ENCODE assay signal across 19 cellular contexts in the genomic region with DNA sequence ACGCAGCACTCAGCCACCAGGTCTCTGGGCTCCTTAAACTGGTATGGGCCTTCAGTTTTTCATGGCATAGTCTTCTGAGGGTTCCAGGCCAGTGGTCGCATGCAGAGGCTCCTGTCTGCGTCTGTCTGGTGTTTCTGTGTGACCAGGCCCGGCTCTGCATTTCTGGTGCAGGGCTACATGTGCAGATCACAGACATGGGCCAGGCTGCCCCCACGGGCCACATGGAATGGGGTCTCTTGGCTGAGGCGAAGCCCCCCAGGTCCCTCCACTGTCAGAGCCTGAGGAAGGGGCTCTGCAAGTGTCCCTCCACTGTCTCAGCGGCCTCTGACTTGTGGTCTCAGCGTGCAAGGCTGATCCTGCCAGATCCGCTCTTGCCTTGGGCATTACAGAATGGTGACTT. TPM values are rescaled to one million over a fixed set of nuclear protein-coding genes. Genes with fewer than 3 reads are reported as not detected.
DNase-seq lines count a peak whose midpoint lies in the region; ATAC-seq, FAIRE-seq and TF ChIP-seq lines count a peak whose summit lies in the region.
"Had no signal": no experiment of that assay in that cellular context is flagged by ENCODE, and none has a peak within 500 bp of the region (broad histone marks: within the 10 kb centered on the region; RNA-seq: fewer than 3 reads in every experiment).

No MANE protein-coding gene starts in this region.

- no peaks in the 10 kb centered on the region for H3K9me3 Mint-ChIP-seq in activated CD4-positive, alpha-beta T cell treated with anti-CD3 and anti-CD28 coated beads, Interleukin-2, amount 10 ng/mL, durations not matched to agents 24 days and 14 days
- peaks cover under 1% of the 10 kb centered on the region for H3K9me3 Mint-ChIP-seq in activated CD4-positive, alpha-beta T cell treated with anti-CD3 and anti-CD28 coated beads, Interleukin-2, amount 10 ng/mL, durations not matched to agents 7 days and 5 days

- WGBS in H1 (ENCODE audit: extremely low coverage in 1 of 2, insufficient coverage in 1 of 2, insufficient read length in 1 of 2, insufficient replicate concordance in 2 of 2, low coverage in 1 of 2, low lambda C conversion rate in 2 of 2, missing lambda C conversion rate in 1 of 2), 2 experiments, result 86% methylated on average over 9 of the region's 9 CpGs; no CpG with 5 or more reads in 1 of the 2 experiments

- H2AFZ ChIP-seq in H1 (ENCODE audit: low read length), result no peak overlapping the region

- H3K27ac Mint-ChIP-seq in activated CD4-positive, alpha-beta T cell treated with anti-CD3 and anti-CD28 coated beads, Interleukin-2, amount 10 ng/mL, durations not matched to agents 24 days and 14 days, result peak overlapping the region; percentile 70
- H3K27ac Mint-ChIP-seq in activated CD4-positive, alpha-beta T cell treated with anti-CD3 and anti-CD28 coated beads, Interleukin-2, amount 10 ng/mL, durations not matched to agents 7 days and 5 days, result no peak overlapping the region

- no peak for TF ChIP-seq CTCF in H1 (IDR thresholded peaks at IDR 0.05; ENCODE audit: control extremely low read depth in 1 of 3, insufficient read depth in 1 of 3, low read depth in 1 of 3, low read length in 3 of 3)
- no peak for TF ChIP-seq CTCF in neutrophil (IDR thresholded peaks at IDR 0.05)

- no peak overlapping the region for H3K18ac ChIP-seq in H1 (ENCODE audit: extremely low read depth, low read length)

- no peak overlapping the region for H2BK20ac ChIP-seq in H1 (ENCODE audit: low read length)

- TF ChIP-seq EP300 in H1 (IDR thresholded peaks at IDR 0.05; ENCODE audit: borderline replicate concordance in 1 of 2, low read depth in 2 of 2, low read length in 2 of 2), result no peak

- FAIRE-seq in H1 (lab: Jason Lieb, UNC), result no peak
- FAIRE-seq: A549 had no signal

- TF ChIP-seq RAD21 in H1 (IDR thresholded peaks at IDR 0.05 in 1 of 2, conservative IDR thresholded peaks at IDR 0.05 in 1 of 2; ENCODE audit: low read depth in 2 of 2, low read length in 2 of 2), result no peak

- DNase-seq in activated CD4-positive, alpha-beta T cell treated with anti-CD3 and anti-CD28 coated beads, Interleukin-2, amount 10 ng/mL, durations not matched to agents 24 days and 14 days, result no peak
- no peak for DNase-seq in activated CD4-positive, alpha-beta T cell treated with anti-CD3 and anti-CD28 coated beads, Interleukin-2, amount 10 ng/mL, durations not matched to agents 7 days and 5 days
- DNase-seq in SK-MEL-5 (ENCODE audit: low read depth, low spot score) (peak; percentile 27), H1 (ENCODE audit: low read depth in 1 of 2, low spot score in 2 of 2) (no peak), SW 1271 (lab: John Stamatoyannopoulos, UW) (no peak), NCI-H1930 (lab: John Stamatoyannopoulos, UW) (no peak)
- DNase-seq: DMS153; glutamatergic neuron; NCI-H187; NCI-H446; NK-92 treated with Interleukin-12 subunit alpha and Interleukin-12 subunit beta, amount 100 ng/mL, for 24 hours; psoas muscle; RPMI8226; stimulated activated CD4-positive, alpha-beta T cell treated with anti-CD3 and anti-CD28 coated beads, Interleukin-12 subunit alpha, Interleukin-12 subunit beta, amount 100 ng/mL, for 4 hours had no signal

- H3K14ac ChIP-seq in H1 (ENCODE audit: insufficient read length), result no peak overlapping the region

- H3K27ac ChIP-seq in H1 (ENCODE audit: low read depth, low read length) (no peak overlapping the region), neutrophil (peak overlapping the region; percentile 9)
- H3K27ac ChIP-seq: A549, cardiac muscle cell, psoas muscle had no signal

- POLR2A ChIA-PET in activated CD4-positive, alpha-beta T cell treated with anti-CD3 and anti-CD28 coated beads, Interleukin-2, amount 10 ng/mL, durations not matched to agents 7 days and 5 days (lab: Charles Lee), result no interaction called here
- POLR2A ChIA-PET in H1 (lab: Charles Lee; ENCODE audit: partially characterized antibody), result no interaction called here

- no peak overlapping the region for H2BK5ac ChIP-seq in H1 (ENCODE audit: low read depth, low read length)

- no peak overlapping the region for H2BK120ac ChIP-seq in H1 (replicated peaks; ENCODE audit: low read depth, low read length)

- H3K27me3 ChIP-seq in H1 (replicated peaks in 1 of 4; ENCODE audit: control insufficient read depth in 3 of 4, extremely low read depth in 1 of 4, insufficient read depth in 3 of 4, low read length in 3 of 4) (no peaks in the 10 kb centered on the region), neutrophil (no peaks in the 10 kb centered on the region)
- H3K27me3 ChIP-seq: cardiac muscle cell had no signal

- in situ Hi-C loops in SK-MEL-5 (cut with HindIII; ENCODE audit: low pct_unique_long_range_greater_than_20kb, low sequenced_read_pairs), result no loop called here

- H4K8ac ChIP-seq in H1 (ENCODE audit: extremely low read depth, insufficient read depth, low read length), result peak overlapping the region; percentile 31; the same call in 1 of the 2 replicates

- H2AK5ac ChIP-seq in H1 (ENCODE audit: low read depth, low read length), result no peak overlapping the region

- peaks cover 52% of the 10 kb centered on the region for H3K36me3 Mint-ChIP-seq in activated CD4-positive, alpha-beta T cell treated with anti-CD3 and anti-CD28 coated beads, Interleukin-2, amount 10 ng/mL, durations not matched to agents 24 days and 14 days (ENCODE audit: low read depth)
- H3K36me3 Mint-ChIP-seq in activated CD4-positive, alpha-beta T cell treated with anti-CD3 and anti-CD28 coated beads, Interleukin-2, amount 10 ng/mL, durations not matched to agents 7 days and 5 days (ENCODE audit: low read depth), result peaks cover 61% of the 10 kb centered on the region

- no peak overlapping the region for H3K9ac ChIP-seq in H1 (replicated peaks in 1 of 4; ENCODE audit: extremely low read depth in 1 of 4, low read depth in 3 of 4, low read length in 3 of 4)

- no peaks in the 10 kb centered on the region for H4K20me1 ChIP-seq in H1 (replicated peaks in 1 of 2; ENCODE audit: control insufficient read depth in 1 of 2, insufficient read depth in 2 of 2, low read length in 2 of 2)

- peaks cover 35% of the 10 kb centered on the region for H3K4me1 Mint-ChIP-seq in activated CD4-positive, alpha-beta T cell treated with anti-CD3 and anti-CD28 coated beads, Interleukin-2, amount 10 ng/mL, durations not matched to agents 24 days and 14 days
- H3K4me1 Mint-ChIP-seq in activated CD4-positive, alpha-beta T cell treated with anti-CD3 and anti-CD28 coated beads, Interleukin-2, amount 10 ng/mL, durations not matched to agents 7 days and 5 days, result peaks cover 36% of the 10 kb centered on the region

- no peak overlapping the region for H3K23ac ChIP-seq in H1 (ENCODE audit: insufficient read length)

- no peak overlapping the region for H3K4me3 Mint-ChIP-seq in activated CD4-positive, alpha-beta T cell treated with anti-CD3 and anti-CD28 coated beads, Interleukin-2, amount 10 ng/mL, durations not matched to agents 24 days and 14 days
- H3K4me3 Mint-ChIP-seq in activated CD4-positive, alpha-beta T cell treated with anti-CD3 and anti-CD28 coated beads, Interleukin-2, amount 10 ng/mL, durations not matched to agents 7 days and 5 days, result no peak overlapping the region
- H3K4me3 Mint-ChIP-seq: CD14-positive monocyte had no signal

- ATAC-seq in HG03280 (IDR thresholded peaks at IDR 0.05; ENCODE audit: unreplicated experiment), result no peak
- ATAC-seq: A549, psoas muscle had no signal

- H4K91ac ChIP-seq in H1 (replicated peaks; ENCODE audit: insufficient read length, low read length), result no peak overlapping the region

- no peaks in the 10 kb centered on the region for H3K23me2 ChIP-seq in H1 (ENCODE audit: low read depth, low read length)

- TF ChIP-seq POLR2A in H1 (IDR thresholded peaks at IDR 0.05; ENCODE audit: control extremely low read depth in 1 of 2, low read depth in 2 of 2, low read length in 2 of 2), result no peak

- no peaks in the 10 kb centered on the region for H3K79me1 ChIP-seq in H1 (ENCODE audit: low read depth, low read length)

- H3K79me2 ChIP-seq in H1 (ENCODE audit: control insufficient read depth in 1 of 2, insufficient read depth in 2 of 2, low read length in 2 of 2), result no peaks in the 10 kb centered on the region

- no peaks in the 10 kb centered on the region; a peak in 1 of 7 replicates for H3K4me1 ChIP-seq in H1 (replicated peaks in 1 of 4; ENCODE audit: control insufficient read depth in 3 of 4, insufficient read depth in 4 of 4, low read length in 3 of 4)
- peaks cover 10 to 15% of the 10 kb centered on the region in 2 experiments for H3K4me1 ChIP-seq in neutrophil (ENCODE audit: control insufficient read depth in 1 of 2, insufficient read depth in 1 of 2, low read depth in 1 of 2, low read length in 1 of 2)
- H3K4me1 ChIP-seq: A549, psoas muscle had no signal

- H3K27me3 Mint-ChIP-seq in activated CD4-positive, alpha-beta T cell treated with anti-CD3 and anti-CD28 coated beads, Interleukin-2, amount 10 ng/mL, durations not matched to agents 24 days and 14 days, result no peaks in the 10 kb centered on the region
- no peaks in the 10 kb centered on the region for H3K27me3 Mint-ChIP-seq in activated CD4-positive, alpha-beta T cell treated with anti-CD3 and anti-CD28 coated beads, Interleukin-2, amount 10 ng/mL, durations not matched to agents 7 days and 5 days

- H3K36me3 ChIP-seq in H1 (ENCODE audit: control insufficient read depth in 2 of 4, insufficient read depth in 4 of 4, low read length in 3 of 4) (no peaks in the 10 kb centered on the region), neutrophil (peaks cover 84% of the 10 kb centered on the region)
- H3K36me3 ChIP-seq: cardiac muscle cell had no signal

- CTCF ChIA-PET in activated CD4-positive, alpha-beta T cell treated with anti-CD3 and anti-CD28 coated beads, Interleukin-2, amount 10 ng/mL, durations not matched to agents 7 days and 5 days (lab: Charles Lee), result interaction anchor here (1.4 kb wide), 1 partner anchor 9 kb away, joined by 3 read pairs; no protein-coding TSS in a partner anchor
- CTCF ChIA-PET in H1 (lab: Charles Lee; ENCODE audit: partially characterized antibody), result interaction anchor here (0.7 to 1.6 kb wide), 2 partner anchors 66 to 77 kb away, joined by 3 to 13 read pairs; no protein-coding TSS in a partner anchor

- intact Hi-C loops in activated CD4-positive, alpha-beta T cell treated with anti-CD3 and anti-CD28 coated beads, Interleukin-2, amount 10 ng/mL, durations not matched to agents 24 days and 14 days (cut with micrococcal nuclease), result no loop called here

- no peak overlapping the region for H3K4me3 ChIP-seq in H1 (ENCODE audit: extremely low read depth in 1 of 4, insufficient read depth in 2 of 4, low read depth in 3 of 4, low read length in 4 of 4)
- no peak overlapping the region for H3K4me3 ChIP-seq in neutrophil (ENCODE audit: low read depth in 1 of 2, low read length in 1 of 2)
- H3K4me3 ChIP-seq: A549, cardiac muscle cell, psoas muscle had no signal

- 0 out of 4 replicates have a peak, but pooled peaks cover 0 to under 1% of the 10 kb centered on the region in 2 experiments for H3K9me3 ChIP-seq in H1 (ENCODE audit: insufficient read depth in 2 of 2, low read depth in 1 of 2, low read length in 1 of 2)
- no peaks in the 10 kb centered on the region for H3K9me3 ChIP-seq in neutrophil
- H3K9me3 ChIP-seq: A549, psoas muscle had no signal

- H4K5ac ChIP-seq in H1 (ENCODE audit: insufficient read length, low read depth, low read length), result no peak overlapping the region

- H2BK12ac ChIP-seq in H1 (ENCODE audit: low read depth, low read length), result no peak overlapping the region

- H3K4me2 ChIP-seq in H1 (ENCODE audit: insufficient read depth in 1 of 2, low read depth in 2 of 2, low read length in 2 of 2), result no peak overlapping the region
- H3K4me2 ChIP-seq: A549 had no signal

- H3K56ac ChIP-seq in H1 (replicated peaks; ENCODE audit: insufficient read length, low read depth, low read length), result no peak overlapping the region

- no peak overlapping the region for H2BK15ac ChIP-seq in H1 (ENCODE audit: low read length)

- H3K4ac ChIP-seq in H1 (replicated peaks; ENCODE audit: insufficient read length, low read depth, low read length), result no peak overlapping the region

RNA-seq across cellular contexts. Expression of a gene that starts 15.6 kb away (rescaled TPM):
- 44.0 TPM in 2 replicates for total RNA-seq in activated CD4-positive, alpha-beta T cell treated with anti-CD3 and anti-CD28 coated beads, Interleukin-2, amount 10 ng/mL, durations not matched to agents 24 days and 14 days
- total RNA-seq in activated CD4-positive, alpha-beta T cell treated with anti-CD3 and anti-CD28 coated beads, Interleukin-2, amount 10 ng/mL, durations not matched to agents 7 days and 5 days, result 10 to 100 TPM; 40.3 to 42.6 TPM
- 46.4 and 50.1 TPM in 2 replicates for total RNA-seq in SK-MEL-5 (2014; rRNA removed; shearing (Covaris generic))
- polyA plus RNA-seq in SK-MEL-5 (2015; cell fraction: cytosol; rRNA removed), result 68.3 and 105 TPM in 2 replicates
- 50.2 and 63.2 TPM in 2 replicates for polyA plus RNA-seq in SK-MEL-5 (2015; cell fraction: nucleus; rRNA removed)
- 21.2 and 27.7 TPM in 2 replicates for total RNA-seq in H1 (2021; fragmentation: NEBNext Ultra II Directional; extraction: Animal tissue kit (Norgen Biotek cat#: 25700))
- 112 and 144 TPM in 2 replicates for polyA plus RNA-seq in H1 (2011; rRNA removed)
- polyA plus RNA-seq in H1 (2011; cell fraction: cytosol; rRNA removed), result 66.2 TPM
- polyA plus RNA-seq in H1 (2011; cell fraction: nucleus; rRNA removed), result 57.8 TPM
- polyA plus RNA-seq in H1 (2012, experiment 1 of 2), result 13.4 to 28.1 TPM (median 26.0 TPM) in 4 replicates
- 36.2 TPM for polyA plus RNA-seq in H1 (2012, experiment 2 of 2)
- 30.6 TPM for polyA plus RNA-seq in H1 (2013, experiment 1 of 2)
- polyA plus RNA-seq in H1 (2013, experiment 2 of 2), result 30.0 TPM
- 11.7 and 13.5 TPM in 2 replicates for polyA minus RNA-seq in H1 (2011; rRNA and poly(A)+ RNA removed)
- 12.4 TPM for polyA minus RNA-seq in H1 (2011; cell fraction: cytosol; rRNA and poly(A)+ RNA removed)
- polyA minus RNA-seq in H1 (2011; cell fraction: nucleus; rRNA and poly(A)+ RNA removed), result 10.4 TPM

RNA-seq across cellular contexts. Expression of a gene that starts 21.9 kb away (rescaled TPM):
- 38.3 and 40.9 TPM in 2 replicates for total RNA-seq in activated CD4-positive, alpha-beta T cell treated with anti-CD3 and anti-CD28 coated beads, Interleukin-2, amount 10 ng/mL, durations not matched to agents 24 days and 14 days
- 10 to 100 TPM; 81.1 to 85.8 TPM for total RNA-seq in activated CD4-positive, alpha-beta T cell treated with anti-CD3 and anti-CD28 coated beads, Interleukin-2, amount 10 ng/mL, durations not matched to agents 7 days and 5 days
- 0.90 and 1.3 TPM in 2 replicates for total RNA-seq in SK-MEL-5 (2014; rRNA removed; shearing (Covaris generic))
- 1.0 and 1.1 TPM in 2 replicates for polyA plus RNA-seq in SK-MEL-5 (2015; cell fraction: cytosol; rRNA removed)
- not detected in 2 replicates for polyA plus RNA-seq in SK-MEL-5 (2015; cell fraction: nucleus; rRNA removed)
- 5.5 and 6.2 TPM in 2 replicates for total RNA-seq in H1 (2021; fragmentation: NEBNext Ultra II Directional; extraction: Animal tissue kit (Norgen Biotek cat#: 25700))
- polyA plus RNA-seq in H1 (2011; rRNA removed), result 35.4 and 36.0 TPM in 2 replicates
- polyA plus RNA-seq in H1 (2011; cell fraction: cytosol; rRNA removed), result 22.6 TPM
- 16.8 TPM for polyA plus RNA-seq in H1 (2011; cell fraction: nucleus; rRNA removed)
- 6.3 to 11.3 TPM (median 8.3 TPM) in 4 replicates for polyA plus RNA-seq in H1 (2012, experiment 1 of 2)
- 10.7 TPM for polyA plus RNA-seq in H1 (2012, experiment 2 of 2)
- polyA plus RNA-seq in H1 (2013, experiment 1 of 2), result 8.2 TPM
- 9.4 TPM for polyA plus RNA-seq in H1 (2013, experiment 2 of 2)
- polyA minus RNA-seq in H1 (2011; rRNA and poly(A)+ RNA removed), result 5.2 and 7.2 TPM in 2 replicates
- polyA minus RNA-seq in H1 (2011; cell fraction: cytosol; rRNA and poly(A)+ RNA removed), result 8.8 TPM
- polyA minus RNA-seq in H1 (2011; cell fraction: nucleus; rRNA and poly(A)+ RNA removed), result 7.3 TPM
- total RNA-seq: cardiac muscle cell had no signal
- polyA plus RNA-seq: cardiac muscle cell had no signal

RNA-seq across cellular contexts. Expression of a gene that starts 53.6 kb away (rescaled TPM):
- 103 and 110 TPM in 2 replicates for total RNA-seq in activated CD4-positive, alpha-beta T cell treated with anti-CD3 and anti-CD28 coated beads, Interleukin-2, amount 10 ng/mL, durations not matched to agents 24 days and 14 days
- total RNA-seq in activated CD4-positive, alpha-beta T cell treated with anti-CD3 and anti-CD28 coated beads, Interleukin-2, amount 10 ng/mL, durations not matched to agents 7 days and 5 days, result 10 to 100 TPM; 29.5 to 29.9 TPM
- total RNA-seq in SK-MEL-5 (2014; rRNA removed; shearing (Covaris generic)), result 75.9 and 81.3 TPM in 2 replicates
- 200 and 208 TPM in 2 replicates for polyA plus RNA-seq in SK-MEL-5 (2015; cell fraction: cytosol; rRNA removed)
- 36.2 and 50.2 TPM in 2 replicates for polyA plus RNA-seq in SK-MEL-5 (2015; cell fraction: nucleus; rRNA removed)
- total RNA-seq in H1 (2021; fragmentation: NEBNext Ultra II Directional; extraction: Animal tissue kit (Norgen Biotek cat#: 25700)), result 28.2 TPM in 2 replicates
- 65.6 and 88.0 TPM in 2 replicates for polyA plus RNA-seq in H1 (2011; rRNA removed)
- polyA plus RNA-seq in H1 (2011; cell fraction: cytosol; rRNA removed), result 45.5 TPM
- polyA plus RNA-seq in H1 (2011; cell fraction: nucleus; rRNA removed), result 45.0 TPM
- polyA plus RNA-seq in H1 (2012, experiment 1 of 2), result 32.2 to 46.6 TPM (median 40.1 TPM) in 4 replicates
- polyA plus RNA-seq in H1 (2012, experiment 2 of 2), result 36.1 TPM
- polyA plus RNA-seq in H1 (2013, experiment 1 of 2), result 32.5 TPM
- 34.8 TPM for polyA plus RNA-seq in H1 (2013, experiment 2 of 2)
- 13.6 and 14.1 TPM in 2 replicates for polyA minus RNA-seq in H1 (2011; rRNA and poly(A)+ RNA removed)
- 17.8 TPM for polyA minus RNA-seq in H1 (2011; cell fraction: cytosol; rRNA and poly(A)+ RNA removed)
- polyA minus RNA-seq in H1 (2011; cell fraction: nucleus; rRNA and poly(A)+ RNA removed), result 19.2 TPM
